ENCODE assay signal across 35 cellular contexts in genomic region chr1:217360510-217360909, GRCh38.
"Had no signal": no experiment of that assay in that cellular context is flagged by ENCODE, and none has a peak within 500 bp of the region (broad histone marks: within the 10 kb centered on the region; RNA-seq: fewer than 3 reads in every experiment).

No MANE protein-coding gene starts in this region.

- DNase-seq: Kasumi-1, MG63, MM.1S, MV-4-11, NCI-H1048, NCI-H1092, NCI-H1092 treated with DMSO at 0.1 percent for 48 hours, NCI-H1105, NCI-H1105 treated with DMSO at 0.1 percent for 48 hours, NCI-H1417, NCI-H1417 treated with DMSO at 0.1 percent for 48 hours, NCI-H1436, NCI-H1436 treated with DMSO at 0.1 percent for 48 hours, NCI-H146, NCI-H1694, NCI-H1694 treated with DMSO at 0.1 percent for 48 hours, NCI-H187, NCI-H187 treated with DMSO at 0.1 percent for 48 hours, NCI-H1930, NCI-H2029, NCI-H2029 treated with DMSO at 0.1 percent for 48 hours, NCI-H2081, NCI-H2081 treated with DMSO at 0.1 percent for 48 hours, NCI-H2107, NCI-H2171, NCI-H2171 treated with DMSO at 0.1 percent for 48 hours, NCI-H2227 treated with DMSO at 0.1 percent for 48 hours, NCI-H226, NCI-H345, NCI-H446, NCI-H446 treated with DMSO at 0.1 percent for 48 hours, NCI-H510A, NCI-H510A treated with DMSO at 0.1 percent for 48 hours, NCI-H524, NCI-H524 treated with DMSO at 0.1 percent for 48 hours had no signal

- H3K27me3 ChIP-seq: MG63 had no signal

- H3K36me3 ChIP-seq: MG63 had no signal

- H3K9me3 ChIP-seq: MG63 had no signal

- H3K4me3 ChIP-seq: MG63 had no signal
